Comparison of ENCODE assay signal across 22 cellular contexts in genomic region chr18:65922103-65922502, GRCh38.
"Had no signal": no experiment of that assay in that cellular context is flagged by ENCODE, and none has a peak within 500 bp of the region (broad histone marks: within the 10 kb centered on the region; RNA-seq: fewer than 3 reads in every experiment).

No MANE protein-coding gene starts in this region.

- H3K4me1 ChIP-seq: colonic mucosa, esophagus muscularis mucosa, esophagus squamous epithelium, foreskin keratinocyte, gastrocnemius medialis, gastroesophageal sphincter, heart left ventricle, heart right ventricle had no signal

- DNase-seq: colonic mucosa; cortex of kidney; dermis blood vessel endothelial cell; dorsolateral prefrontal cortex; effector CD4-positive, alpha-beta T cell; effector CD8-positive, alpha-beta T cell; effector memory CD4-positive, alpha-beta T cell; effector memory CD8-positive, alpha-beta T cell; endodermal cell; erythroblast; esophagus squamous epithelium; foreskin fibroblast; foreskin keratinocyte; foreskin melanocyte; gastrocnemius medialis; glutamatergic neuron; heart left ventricle; heart right ventricle had no signal

- H3K27me3 ChIP-seq: colonic mucosa, esophagus muscularis mucosa, esophagus squamous epithelium, foreskin keratinocyte, gastrocnemius medialis, gastroesophageal sphincter, heart left ventricle, heart right ventricle had no signal

- H3K9me3 ChIP-seq: colonic mucosa, esophagus muscularis mucosa, esophagus squamous epithelium, gastrocnemius medialis, gastroesophageal sphincter, heart left ventricle, heart right ventricle had no signal

- H3K27ac ChIP-seq: colonic mucosa, coronary artery, dorsolateral prefrontal cortex, epithelial cell of prostate, esophagus muscularis mucosa, esophagus squamous epithelium, foreskin keratinocyte, gastrocnemius medialis, gastroesophageal sphincter, heart left ventricle, heart right ventricle had no signal

- H3K36me3 ChIP-seq: colonic mucosa, esophagus muscularis mucosa, esophagus squamous epithelium, gastrocnemius medialis, gastroesophageal sphincter, heart left ventricle, heart right ventricle had no signal

- H3K4me3 ChIP-seq: colonic mucosa, coronary artery, dorsolateral prefrontal cortex, esophagus muscularis mucosa, esophagus squamous epithelium, gastrocnemius medialis, gastroesophageal sphincter, heart left ventricle, heart right ventricle had no signal
